ENCODE assay signal across 2 cellular contexts in the genomic region with DNA sequence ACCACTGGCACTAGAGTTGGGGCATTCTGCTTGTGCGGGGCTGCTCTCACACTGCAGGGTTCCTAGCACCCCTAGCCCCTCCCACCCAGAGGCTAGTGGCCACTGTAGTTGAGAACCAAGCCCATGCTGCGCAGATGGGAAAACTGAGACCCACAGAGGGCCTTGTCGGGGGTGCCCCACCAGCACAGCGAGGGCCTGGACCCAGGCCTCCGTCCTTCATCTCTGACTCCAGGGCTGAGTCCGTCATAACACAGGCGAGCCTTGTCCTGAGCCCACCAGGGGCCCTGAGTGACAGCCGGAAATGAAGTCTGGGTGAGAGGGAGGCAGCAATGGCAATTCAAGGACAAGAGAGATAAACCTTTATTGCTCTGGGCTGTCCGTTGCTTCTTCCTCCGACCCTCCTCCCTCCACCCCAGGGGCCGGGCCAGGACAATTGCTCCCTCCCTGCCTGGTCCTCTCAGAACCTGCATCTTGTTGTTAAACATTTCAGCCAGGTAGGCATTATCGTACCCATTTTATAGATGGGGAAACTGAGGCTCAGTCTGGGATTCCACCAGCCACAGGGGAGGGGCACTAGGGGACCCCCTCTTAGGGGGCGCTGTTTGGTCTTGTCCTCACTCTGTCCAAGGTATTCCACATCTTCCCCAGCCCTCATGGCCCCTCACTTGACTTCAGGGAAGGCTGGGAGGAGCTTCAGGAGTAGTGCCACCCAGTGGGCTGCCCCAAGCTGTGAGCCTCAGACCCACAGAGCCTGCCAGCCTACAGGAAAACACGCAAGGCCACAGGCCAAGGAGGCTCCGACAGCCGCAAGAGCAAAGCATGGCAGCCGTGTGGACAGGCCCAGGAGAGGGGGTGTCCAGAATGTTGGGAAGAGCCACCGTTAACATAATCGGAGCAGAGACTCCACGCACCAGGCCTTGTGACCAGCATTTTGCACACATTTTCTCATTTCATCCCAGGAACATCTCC.
TF ChIP-seq lines count a peak whose summit lies in the region.

No MANE protein-coding gene starts in this region.

TF ChIP-seq in GM23338, 12 proteins besides CTCF, POLR2A, EP300 and RAD21:
- TF ChIP-seq ZNF331 (CRISPR knock-in tag; IDR thresholded peaks at IDR 0.05; ENCODE audit: low read depth) = no peak
- no peak for TF ChIP-seq EZH2 (IDR thresholded peaks at IDR 0.05; ENCODE audit: low read depth, unreplicated experiment)
- no peak for TF ChIP-seq CREB1 (CRISPR knock-in tag; IDR thresholded peaks at IDR 0.05; ENCODE audit: low read depth)
- no peak for TF ChIP-seq EZH2phosphoT487 (IDR thresholded peaks at IDR 0.05; ENCODE audit: unreplicated experiment)
- no peak for TF ChIP-seq JUNB (IDR thresholded peaks at IDR 0.05; ENCODE audit: unreplicated experiment)
- TF ChIP-seq, protein P1, sequence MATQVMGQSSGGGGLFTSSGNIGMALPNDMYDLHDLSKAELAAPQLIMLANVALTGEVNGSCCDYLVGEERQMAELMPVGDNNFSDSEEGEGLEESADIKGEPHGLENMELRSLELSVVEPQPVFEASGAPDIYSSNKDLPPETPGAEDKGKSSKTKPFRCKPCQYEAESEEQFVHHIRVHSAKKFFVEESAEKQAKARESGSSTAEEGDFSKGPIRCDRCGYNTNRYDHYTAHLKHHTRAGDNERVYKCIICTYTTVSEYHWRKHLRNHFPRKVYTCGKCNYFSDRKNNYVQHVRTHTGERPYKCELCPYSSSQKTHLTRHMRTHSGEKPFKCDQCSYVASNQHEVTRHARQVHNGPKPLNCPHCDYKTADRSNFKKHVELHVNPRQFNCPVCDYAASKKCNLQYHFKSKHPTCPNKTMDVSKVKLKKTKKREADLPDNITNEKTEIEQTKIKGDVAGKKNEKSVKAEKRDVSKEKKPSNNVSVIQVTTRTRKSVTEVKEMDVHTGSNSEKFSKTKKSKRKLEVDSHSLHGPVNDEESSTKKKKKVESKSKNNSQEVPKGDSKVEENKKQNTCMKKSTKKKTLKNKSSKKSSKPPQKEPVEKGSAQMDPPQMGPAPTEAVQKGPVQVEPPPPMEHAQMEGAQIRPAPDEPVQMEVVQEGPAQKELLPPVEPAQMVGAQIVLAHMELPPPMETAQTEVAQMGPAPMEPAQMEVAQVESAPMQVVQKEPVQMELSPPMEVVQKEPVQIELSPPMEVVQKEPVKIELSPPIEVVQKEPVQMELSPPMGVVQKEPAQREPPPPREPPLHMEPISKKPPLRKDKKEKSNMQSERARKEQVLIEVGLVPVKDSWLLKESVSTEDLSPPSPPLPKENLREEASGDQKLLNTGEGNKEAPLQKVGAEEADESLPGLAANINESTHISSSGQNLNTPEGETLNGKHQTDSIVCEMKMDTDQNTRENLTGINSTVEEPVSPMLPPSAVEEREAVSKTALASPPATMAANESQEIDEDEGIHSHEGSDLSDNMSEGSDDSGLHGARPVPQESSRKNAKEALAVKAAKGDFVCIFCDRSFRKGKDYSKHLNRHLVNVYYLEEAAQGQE (IDR thresholded peaks at IDR 0.05; ENCODE audit: unreplicated experiment) = no peak
- TF ChIP-seq STAT1 (IDR thresholded peaks at IDR 0.05; ENCODE audit: unreplicated experiment) = no peak

TF ChIP-seq in H1, 55 proteins besides CTCF, POLR2A, EP300 and RAD21:
- TF ChIP-seq TCF12 (IDR thresholded peaks at IDR 0.05; ENCODE audit: low read depth, low read length) (no peak), FOSL1 (IDR thresholded peaks at IDR 0.05; ENCODE audit: insufficient read depth, low read depth, low read length) (no peak), CHD1 (IDR thresholded peaks at IDR 0.05; ENCODE audit: low read depth, low read length) (no peak), SAP30 (IDR thresholded peaks at IDR 0.05; ENCODE audit: insufficient read depth, insufficient replicate concordance, low read length) (no peak), YY1 (IDR thresholded peaks at IDR 0.05; ENCODE audit: low read depth, low read length) (no peak), KDM1A (IDR thresholded peaks at IDR 0.05; ENCODE audit: borderline replicate concordance, low read length) (peak; percentile 96), JUND (IDR thresholded peaks at IDR 0.05; ENCODE audit: low read length) (no peak), EGR1 (IDR thresholded peaks at IDR 0.05; ENCODE audit: borderline replicate concordance, low read depth, low read length) (no peak), HDAC2 (IDR thresholded peaks at IDR 0.05; ENCODE audit: borderline replicate concordance in 1 of 2, low read depth in 2 of 2, low read length in 2 of 2) (peak in 1 of 2 experiments; percentile 76; a peak in 1 of 4 replicates), RNF2 (IDR thresholded peaks at IDR 0.05; ENCODE audit: borderline replicate concordance, low read depth, low read length, missing control alignments, poor library complexity, severe bottlenecking) (no peak)
TF ChIP-seq in H1: peak in this region for 2.
